ENCODE assay signal across 8 cellular contexts in genomic region chr10:11170993-11171416, GRCh38.
DNase-seq lines count a peak whose midpoint lies in the region; ATAC-seq and TF ChIP-seq lines count a peak whose summit lies in the region.

No MANE protein-coding gene starts in this region.

- H3K4me2 ChIP-seq in SU-DHL-6 (ENCODE audit: low read depth, low read length, poor library complexity, severe bottlenecking), result peak overlapping the region; percentile 27

- no peak overlapping the region for H3K9ac ChIP-seq in SU-DHL-6 (ENCODE audit: low read length)

- no peak for DNase-seq in natural killer cell treated with Interleukin-12 subunit alpha and Interleukin-12 subunit beta and Interleukin-15 and Interleukin-18, amount 100 ng/mL, for 72 hours (ENCODE audit: low spot score)
- no peak for DNase-seq in NCI-H2171 (lab: John Stamatoyannopoulos, UW)
- no peak for DNase-seq in H7
- DNase-seq in C1 segment of cervical spinal cord (lab: John Stamatoyannopoulos, UW), result no peak
- DNase-seq in SW 1271 (lab: John Stamatoyannopoulos, UW), result no peak

- H4K20me1 ChIP-seq in SU-DHL-6 (ENCODE audit: low read depth, low read length), result no peaks in the 10 kb centered on the region

- no peak overlapping the region for H3K27ac Mint-ChIP-seq in natural killer cell treated with Interleukin-12 subunit alpha and Interleukin-12 subunit beta and Interleukin-15 and Interleukin-18, amount 100 ng/mL, for 72 hours

- H3K9me3 Mint-ChIP-seq in natural killer cell treated with Interleukin-12 subunit alpha and Interleukin-12 subunit beta and Interleukin-15 and Interleukin-18, amount 100 ng/mL, for 72 hours, result no peaks in the 10 kb centered on the region

- H3K4me3 ChIP-seq in SU-DHL-6 (ENCODE audit: insufficient read depth, low read length, poor library complexity, severe bottlenecking) (no peak overlapping the region), H7 (ENCODE audit: insufficient read depth, low read depth, low read length) (no peak overlapping the region)

- H3K27ac ChIP-seq in SU-DHL-6 (ENCODE audit: low read depth, low read length), result no peak overlapping the region

- H3K9me3 ChIP-seq in SU-DHL-6 (ENCODE audit: insufficient read depth, low read length), result no peaks in the 10 kb centered on the region

- no peaks in the 10 kb centered on the region for H3K9me2 ChIP-seq in SU-DHL-6 (replicated peaks; ENCODE audit: insufficient read depth, low read length)

- H3K27me3 ChIP-seq in SU-DHL-6 (ENCODE audit: low read length) (no peaks in the 10 kb centered on the region), H7 (ENCODE audit: control insufficient read depth, insufficient read depth, low read length) (no peaks in the 10 kb centered on the region)

- H3K4me3 Mint-ChIP-seq in natural killer cell treated with Interleukin-12 subunit alpha and Interleukin-12 subunit beta and Interleukin-15 and Interleukin-18, amount 100 ng/mL, for 72 hours, result no peak overlapping the region

- peaks cover 48% of the 10 kb centered on the region for H3K36me3 Mint-ChIP-seq in natural killer cell treated with Interleukin-12 subunit alpha and Interleukin-12 subunit beta and Interleukin-15 and Interleukin-18, amount 100 ng/mL, for 72 hours

- H2AFZ ChIP-seq in SU-DHL-6 (ENCODE audit: low read depth, low read length, severe bottlenecking), result no peak overlapping the region

- H3K4me1 Mint-ChIP-seq in natural killer cell treated with Interleukin-12 subunit alpha and Interleukin-12 subunit beta and Interleukin-15 and Interleukin-18, amount 100 ng/mL, for 72 hours (ENCODE audit: low read depth in 2 of 2), result peaks cover 43 to 44% of the 10 kb centered on the region in 2 donors

- no peaks in the 10 kb centered on the region for H3K79me2 ChIP-seq in SU-DHL-6 (ENCODE audit: insufficient read depth, low read length)

- no peaks in the 10 kb centered on the region for H3K36me3 ChIP-seq in SU-DHL-6 (ENCODE audit: low read length)
- H3K36me3 ChIP-seq in H7 (replicated peaks; ENCODE audit: control insufficient read depth, insufficient read depth, low read length), result no peaks in the 10 kb centered on the region; the same call in 1 of the 2 replicates

- H3K27me3 Mint-ChIP-seq in natural killer cell treated with Interleukin-12 subunit alpha and Interleukin-12 subunit beta and Interleukin-15 and Interleukin-18, amount 100 ng/mL, for 72 hours, result no peaks in the 10 kb centered on the region

- no peaks in the 10 kb centered on the region for H3F3A ChIP-seq in SU-DHL-6 (ENCODE audit: insufficient read depth)

- ATAC-seq in GM18861 (IDR thresholded peaks at IDR 0.05; ENCODE audit: unreplicated experiment) (peak; percentile 35), HG02840 (IDR thresholded peaks at IDR 0.05; ENCODE audit: low FRiP score, unreplicated experiment) (peak; percentile 39)
- ATAC-seq in natural killer cell treated with Interleukin-12 subunit alpha and Interleukin-12 subunit beta and Interleukin-15 and Interleukin-18, amount 100 ng/mL, for 72 hours, result peak; percentile 57 to 62

- TF ChIP-seq CTCF in SU-DHL-6 (IDR thresholded peaks at IDR 0.05; ENCODE audit: insufficient read depth, low read length, poor library complexity, severe bottlenecking), result no peak
